Comparison of ENCODE assay signal across 19 cellular contexts in genomic region chr7:97454636-97455035, GRCh38.
"Had no signal": no experiment of that assay in that cellular context is flagged by ENCODE, and none has a peak within 500 bp of the region (broad histone marks: within the 10 kb centered on the region; RNA-seq: fewer than 3 reads in every experiment).

No MANE protein-coding gene starts in this region.

- H3K36me3 ChIP-seq: Peyer's patch, SJCRH30 had no signal

- H3K4me1 ChIP-seq: Peyer's patch, SJCRH30 had no signal

- H2AFZ ChIP-seq: PC-9 had no signal

- H3K27me3 ChIP-seq: Peyer's patch, SJCRH30 had no signal

- H3K4me3 ChIP-seq: PC-9, Peyer's patch, SJCRH30 had no signal

- DNase-seq: IMR-90, Kasumi-1, MM.1S, NCI-H1048, NCI-H1105, NCI-H1417, NCI-H1436 treated with DMSO at 0.1 percent for 48 hours, NCI-H1694, NCI-H187 treated with DMSO at 0.1 percent for 48 hours, NCI-H2029 treated with DMSO at 0.1 percent for 48 hours, NCI-H2227 treated with DMSO at 0.1 percent for 48 hours, NCI-H524, NCI-H69, NCI-H774, PC-9, Peyer's patch, SHP77 treated with DMSO at 0.1 percent for 48 hours, SJCRH30 had no signal

- H3K9me3 ChIP-seq: Peyer's patch, SJCRH30 had no signal

- H3K27ac ChIP-seq: KMS-11, PC-9, Peyer's patch, SJCRH30 had no signal

- H3K9ac ChIP-seq: KMS-11 had no signal

- H3K4me2 ChIP-seq: KMS-11, PC-9 had no signal
